In genomic region chr4:114547340-114548134, GRCh38 we compare ENCODE assay signal across 15 cellular contexts.
A peak's percentile ranks its signal among the peaks of the same experiment; 100 is the strongest.
DNase-seq lines count a peak whose midpoint lies in the region; ATAC-seq lines count a peak whose summit lies in the region.
"Had no signal": no experiment of that assay in that cellular context is flagged by ENCODE, and none has a peak within 500 bp of the region (broad histone marks: within the 10 kb centered on the region; RNA-seq: fewer than 3 reads in every experiment).

No MANE protein-coding gene starts in this region.

- DNase-seq in stimulated activated effector memory CD8-positive, alpha-beta T cell treated with anti-CD3 and anti-CD28 coated beads, Interleukin-12 subunit alpha, Interleukin-12 subunit beta, amount 100 ng/mL, for 72 hours (ENCODE audit: low spot score in 2 of 2): no peak
- DNase-seq in central memory CD4-positive, alpha-beta T cell: no peak
- no peak for DNase-seq in glomerular visceral epithelial cell (ENCODE audit: extremely low spot score)
- DNase-seq in stimulated activated naive B cell treated with anti-CD40 and anti-IgM and Interleukin-4, amounts not matched to agents 10 μg/mL and 1 μg/mL and 100 μg/mL, for 72 hours: no peak
- DNase-seq: ACHN, AML-193, NCI-H1417, NCI-H187 treated with DMSO at 0.1 percent for 48 hours, NCI-H69, SIG-M5 had no signal

- H3K27me3 Mint-ChIP-seq in stimulated activated naive B cell treated with anti-CD40 and anti-IgM and Interleukin-4, amounts not matched to agents 10 μg/mL and 1 μg/mL and 100 μg/mL, for 72 hours: peaks cover 6 to 18% of the 10 kb centered on the region in 2 donors

- no peak overlapping the region for H3K27ac Mint-ChIP-seq in stimulated activated effector memory CD8-positive, alpha-beta T cell treated with anti-CD3 and anti-CD28 coated beads, Interleukin-12 subunit alpha, Interleukin-12 subunit beta, amount 100 ng/mL, for 72 hours
- no peak overlapping the region for H3K27ac Mint-ChIP-seq in stimulated activated naive B cell treated with anti-CD40 and anti-IgM and Interleukin-4, amounts not matched to agents 10 μg/mL and 1 μg/mL and 100 μg/mL, for 72 hours
- H3K27ac Mint-ChIP-seq: CD14-positive monocyte; T-helper 1 cell treated with Interleukin-12 subunit alpha and Interleukin-12 subunit beta and Interleukin-4 antibody, amounts not matched to agents 30 μg/mL and 1 μg/mL, for 36 hours had no signal

- H3K4me1 Mint-ChIP-seq in stimulated activated effector memory CD8-positive, alpha-beta T cell treated with anti-CD3 and anti-CD28 coated beads, Interleukin-12 subunit alpha, Interleukin-12 subunit beta, amount 100 ng/mL, for 72 hours: no peaks in the 10 kb centered on the region
- H3K4me1 Mint-ChIP-seq in stimulated activated naive B cell treated with anti-CD40 and anti-IgM and Interleukin-4, amounts not matched to agents 10 μg/mL and 1 μg/mL and 100 μg/mL, for 72 hours: no peaks in the 10 kb centered on the region
- H3K4me1 Mint-ChIP-seq: CD14-positive monocyte had no signal

- no peaks in the 10 kb centered on the region for H3K36me3 Mint-ChIP-seq in stimulated activated effector memory CD8-positive, alpha-beta T cell treated with anti-CD3 and anti-CD28 coated beads, Interleukin-12 subunit alpha, Interleukin-12 subunit beta, amount 100 ng/mL, for 72 hours
- H3K36me3 Mint-ChIP-seq in stimulated activated naive B cell treated with anti-CD40 and anti-IgM and Interleukin-4, amounts not matched to agents 10 μg/mL and 1 μg/mL and 100 μg/mL, for 72 hours: peaks cover 0 to 3% of the 10 kb centered on the region in 2 donors
- H3K36me3 Mint-ChIP-seq: CD14-positive monocyte had no signal

- H3K9me3 Mint-ChIP-seq in stimulated activated effector memory CD8-positive, alpha-beta T cell treated with anti-CD3 and anti-CD28 coated beads, Interleukin-12 subunit alpha, Interleukin-12 subunit beta, amount 100 ng/mL, for 72 hours: peaks cover 3% of the 10 kb centered on the region
- peaks cover 5 to 7% of the 10 kb centered on the region in 2 donors for H3K9me3 Mint-ChIP-seq in stimulated activated naive B cell treated with anti-CD40 and anti-IgM and Interleukin-4, amounts not matched to agents 10 μg/mL and 1 μg/mL and 100 μg/mL, for 72 hours
- H3K9me3 Mint-ChIP-seq: T-helper 1 cell treated with Interleukin-12 subunit alpha and Interleukin-12 subunit beta and Interleukin-4 antibody, amounts not matched to agents 30 μg/mL and 1 μg/mL, for 36 hours had no signal

- ATAC-seq in GM18519 (IDR thresholded peaks at IDR 0.05; ENCODE audit: low FRiP score, unreplicated experiment) (peak; percentile 82), HG02870 (IDR thresholded peaks at IDR 0.05; ENCODE audit: unreplicated experiment) (peak; percentile 74), HG03520 (IDR thresholded peaks at IDR 0.05; ENCODE audit: unreplicated experiment) (peak; percentile 51)
- peak; percentile 39 for ATAC-seq in stimulated activated effector memory CD8-positive, alpha-beta T cell treated with anti-CD3 and anti-CD28 coated beads, Interleukin-12 subunit alpha, Interleukin-12 subunit beta, amount 100 ng/mL, for 72 hours
- no peak for ATAC-seq in stimulated activated naive B cell treated with anti-CD40 and anti-IgM and Interleukin-4, amounts not matched to agents 10 μg/mL and 1 μg/mL and 100 μg/mL, for 72 hours (replicated peaks)

- no peak overlapping the region for H3K4me3 Mint-ChIP-seq in stimulated activated effector memory CD8-positive, alpha-beta T cell treated with anti-CD3 and anti-CD28 coated beads, Interleukin-12 subunit alpha, Interleukin-12 subunit beta, amount 100 ng/mL, for 72 hours
- no peak overlapping the region for H3K4me3 Mint-ChIP-seq in stimulated activated naive B cell treated with anti-CD40 and anti-IgM and Interleukin-4, amounts not matched to agents 10 μg/mL and 1 μg/mL and 100 μg/mL, for 72 hours
- H3K4me3 Mint-ChIP-seq: CD14-positive monocyte; T-helper 1 cell treated with Interleukin-12 subunit alpha and Interleukin-12 subunit beta and Interleukin-4 antibody, amounts not matched to agents 30 μg/mL and 1 μg/mL, for 36 hours had no signal

Comparison
In these comparisons a context has a peak if more than half of its experiments do, and no peak if none do; other contexts are left out.
1. ATAC-seq: peak in GM18519 (single experiment), HG02870 (single experiment), HG03520 (single experiment) and stimulated activated effector memory CD8-positive, alpha-beta T cell treated with anti-CD3 and anti-CD28 coated beads, Interleukin-12 subunit alpha, Interleukin-12 subunit beta, amount 100 ng/mL, for 72 hours (single experiment); none in stimulated activated naive B cell treated with anti-CD40 and anti-IgM and Interleukin-4, amounts not matched to agents 10 μg/mL and 1 μg/mL and 100 μg/mL, for 72 hours (0 of 2).